ENCODE assay signal across 2 cellular contexts in the genomic region with DNA sequence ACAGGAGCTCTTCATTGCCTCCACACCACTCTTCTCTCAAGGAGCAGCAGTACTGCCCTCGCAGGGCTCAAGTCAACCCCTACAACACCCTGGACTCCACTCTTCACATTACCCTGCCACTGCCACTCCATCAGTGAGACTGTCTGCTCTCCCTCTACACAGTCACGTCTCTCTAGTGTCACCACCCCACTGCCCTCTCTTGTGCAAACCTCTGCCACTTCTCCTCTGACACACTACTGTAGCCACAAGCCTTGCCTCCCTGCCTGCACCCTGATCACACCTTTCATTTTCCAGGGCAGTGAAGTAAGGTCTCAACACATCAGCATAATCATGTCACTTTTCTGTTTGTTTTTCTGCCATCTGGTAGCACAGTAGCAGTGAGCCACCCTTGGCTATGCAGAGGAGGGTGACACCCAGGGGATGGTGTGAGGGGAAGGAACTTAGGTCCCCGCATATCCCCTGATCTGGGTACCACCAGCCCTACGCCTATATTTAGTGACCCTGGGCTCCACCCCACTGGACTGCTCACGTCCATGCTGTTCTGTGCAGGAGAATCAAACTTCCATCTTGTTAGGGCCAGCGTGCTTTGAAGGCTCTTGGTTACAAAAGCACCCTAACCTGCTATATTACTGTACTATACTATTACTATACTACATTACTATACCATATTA.
TF ChIP-seq lines count a peak whose summit lies in the region.

No MANE protein-coding gene starts in this region.

TF ChIP-seq in IMR-90, 13 proteins besides CTCF, POLR2A, EP300 and RAD21:
- no peak for TF ChIP-seq MXI1 (IDR thresholded peaks at IDR 0.05; ENCODE audit: borderline replicate concordance, low read depth, low read length)

TF ChIP-seq in K562, 482 proteins besides CTCF, POLR2A, EP300 and RAD21:
- no peak for TF ChIP-seq ZNF24 (IDR thresholded peaks at IDR 0.05)
- TF ChIP-seq FOXO4 (CRISPR knock-in tag; IDR thresholded peaks at IDR 0.05): no peak
- TF ChIP-seq, protein P1, sequence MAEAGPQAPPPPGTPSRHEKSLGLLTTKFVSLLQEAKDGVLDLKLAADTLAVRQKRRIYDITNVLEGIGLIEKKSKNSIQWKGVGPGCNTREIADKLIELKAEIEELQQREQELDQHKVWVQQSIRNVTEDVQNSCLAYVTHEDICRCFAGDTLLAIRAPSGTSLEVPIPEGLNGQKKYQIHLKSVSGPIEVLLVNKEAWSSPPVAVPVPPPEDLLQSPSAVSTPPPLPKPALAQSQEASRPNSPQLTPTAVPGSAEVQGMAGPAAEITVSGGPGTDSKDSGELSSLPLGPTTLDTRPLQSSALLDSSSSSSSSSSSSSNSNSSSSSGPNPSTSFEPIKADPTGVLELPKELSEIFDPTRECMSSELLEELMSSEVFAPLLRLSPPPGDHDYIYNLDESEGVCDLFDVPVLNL (CRISPR knock-in tag; IDR thresholded peaks at IDR 0.05; ENCODE audit: low read depth): no peak
- no peak for TF ChIP-seq ZNF518B (CRISPR knock-in tag; IDR thresholded peaks at IDR 0.05)
- no peak for TF ChIP-seq C11orf30 (IDR thresholded peaks at IDR 0.05; ENCODE audit: low read depth)
- TF ChIP-seq NFRKB (IDR thresholded peaks at IDR 0.05; ENCODE audit: low read depth): no peak
- no peak for TF ChIP-seq HCFC1 (IDR thresholded peaks at IDR 0.05; ENCODE audit: low read depth, low read length)
- no peak for TF ChIP-seq NRF1 (conservative IDR thresholded peaks at IDR 0.05 in 1 of 2, IDR thresholded peaks at IDR 0.05 in 1 of 2)
